8 cellular contexts compared by ENCODE assay signal in the genomic region with DNA sequence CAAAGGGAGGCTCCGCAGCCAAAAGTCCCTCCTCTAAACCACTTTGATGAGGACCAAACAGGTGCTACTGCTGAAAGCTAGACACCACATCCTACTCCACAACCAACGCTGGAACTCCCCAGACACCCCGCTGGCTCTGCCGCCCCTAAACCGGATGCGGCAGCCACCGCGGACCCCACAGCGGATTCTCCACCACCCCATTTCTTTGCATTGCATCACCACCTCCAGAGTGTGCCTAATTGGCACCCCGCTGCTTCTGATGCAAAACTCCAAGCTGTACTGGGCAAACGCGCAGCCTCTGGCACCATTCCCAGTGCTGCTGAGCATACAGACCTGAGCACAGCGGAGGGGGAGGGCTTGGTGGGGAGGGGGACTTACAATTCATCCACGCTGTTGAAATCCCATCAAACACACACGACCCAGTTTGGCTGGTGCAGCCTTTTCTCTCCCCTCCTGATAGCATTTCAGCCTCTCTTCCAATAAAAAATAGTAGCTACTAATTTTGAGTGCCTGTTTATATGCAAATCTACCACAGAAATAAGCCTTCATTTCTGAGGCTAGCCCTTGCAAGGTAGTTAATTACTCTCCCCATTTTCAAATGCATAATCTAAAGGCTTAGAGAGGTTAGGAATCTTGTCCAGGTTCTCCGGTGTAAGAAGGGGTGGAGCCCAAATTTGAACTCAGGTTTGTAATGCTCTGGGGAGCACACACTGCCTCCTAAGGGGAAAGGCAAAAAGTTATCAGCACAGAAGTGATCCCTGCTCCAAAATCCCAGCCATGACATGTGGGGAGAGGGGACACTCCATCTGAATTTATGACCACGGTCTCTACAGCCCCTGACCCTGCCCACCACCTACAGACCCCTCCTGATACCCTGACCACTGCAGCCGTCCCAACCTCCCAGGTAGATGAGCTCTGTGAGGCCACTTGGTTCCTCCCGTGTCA. TPM values are rescaled to one million over a fixed set of nuclear protein-coding genes. Genes with fewer than 3 reads are reported as not detected.
DNase-seq lines count a peak whose midpoint lies in the region; ATAC-seq and TF ChIP-seq lines count a peak whose summit lies in the region.

No MANE protein-coding gene starts in this region.

- no peaks in the 10 kb centered on the region for H3K9me3 ChIP-seq in adrenal gland (replicated peaks in 1 of 3)
- H3K9me3 ChIP-seq in iPS-18a (ENCODE audit: control insufficient read depth, low read depth, low read length) = no peaks in the 10 kb centered on the region

- H3K4me1 ChIP-seq in adrenal gland (replicated peaks in 1 of 2) = peaks cover 11 to 24% of the 10 kb centered on the region in 2 donors
- H3K4me1 ChIP-seq in iPS-18a (ENCODE audit: control insufficient read depth, low read depth, low read length) = peaks cover 52% of the 10 kb centered on the region

- H3K36me3 ChIP-seq in adrenal gland (replicated peaks in 1 of 2) (no peaks in the 10 kb centered on the region), iPS-18a (ENCODE audit: control insufficient read depth, low read depth, low read length) (no peaks in the 10 kb centered on the region)

- 17 to 26% (median 24%) methylated on average over 12 to 19 of the region's 19 CpGs for WGBS in adrenal gland, 4 donors

- H3K27ac ChIP-seq in adrenal gland (peak overlapping the region in 2 of 5 donors; percentile 87 to 91), iPS-18a (ENCODE audit: low read length) (no peak overlapping the region)

- DNase-seq in GM03348 (ENCODE audit: low spot score) (peak; percentile 49), NCI-H1092 (lab: John Stamatoyannopoulos, UW) (peak; percentile 99), SW480 (ENCODE audit: low spot score) (peak; percentile 90), adrenal gland (peak; percentile 58 to 83 (median 69)), middle frontal gyrus (ENCODE audit: extremely low spot score, low spot score) (no peak)
- peak; percentile 69 to 76 for DNase-seq in stimulated activated CD4-positive, alpha-beta T cell treated with anti-CD3 and anti-CD28 coated beads, Interleukin-15, amount 100 ng/mL, for 48 hours (ENCODE audit: low read depth in 2 of 2)

- H3K27me3 ChIP-seq in adrenal gland (no peaks in the 10 kb centered on the region), iPS-18a (ENCODE audit: control insufficient read depth, insufficient read depth, low read length) (peaks cover 69% of the 10 kb centered on the region)

- no peak for TF ChIP-seq CTCF in adrenal gland (IDR thresholded peaks at IDR 0.05)

- H3K4me3 ChIP-seq in adrenal gland (no peak overlapping the region), iPS-18a (ENCODE audit: low read length) (peak overlapping the region; percentile 58)

- intact Hi-C loops in adrenal gland (cut with DNase I) = no loop called here

- peak overlapping the region; percentile 68 for H3K9ac ChIP-seq in iPS-18a (ENCODE audit: low read length)

- no peak for TF ChIP-seq POLR2A in adrenal gland (IDR thresholded peaks at IDR 0.05)

- ATAC-seq in HG02571 (IDR thresholded peaks at IDR 0.05; ENCODE audit: unreplicated experiment) = peak; percentile 63

RNA-seq across cellular contexts. Expression of gene RGS16, which starts 12.2 kb away (rescaled TPM):
- total RNA-seq in adrenal gland = 1 to 10 TPM in 6 of 8 donors, under 1 TPM in 2; 0.36 to 7.8 (median 3.2) TPM
- polyA plus RNA-seq in adrenal gland = 1 to 10 TPM; 4.3 to 7.1 (median 5.5) TPM

RNA-seq across cellular contexts. Expression of gene RNASEL, which starts 27.3 kb away (rescaled TPM):
- total RNA-seq in adrenal gland = 10 to 100 TPM in 5 of 8 donors, 1 to 10 TPM in 3; 8.7 to 14.3 (median 11.7) TPM
- 10 to 100 TPM in 1 of 3 donors, 1 to 10 TPM in 2; 3.5 to 16.0 (median 5.7) TPM for polyA plus RNA-seq in adrenal gland
